Comparison of ENCODE assay signal across 1 cellular context in the genomic region with DNA sequence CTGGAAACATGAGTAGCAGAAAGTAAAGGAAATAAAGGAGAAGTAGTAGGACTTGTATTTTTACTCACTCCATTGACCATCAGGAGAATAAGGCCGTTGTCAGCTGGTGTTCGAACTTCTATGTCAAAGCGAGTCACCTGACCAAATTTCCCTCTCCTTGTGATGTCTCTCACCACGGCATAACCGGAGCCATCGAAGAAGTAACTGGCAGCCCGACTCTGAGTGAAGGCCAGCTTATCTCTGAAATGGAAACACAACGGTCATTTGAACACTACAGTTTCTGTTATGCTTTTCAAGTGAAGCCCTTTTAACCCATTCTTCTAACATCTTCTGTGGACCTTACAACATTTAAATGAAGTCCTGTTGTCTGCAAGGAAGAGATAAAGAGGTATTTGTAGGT.
TF ChIP-seq lines count a peak whose summit lies in the region.

No MANE protein-coding gene starts in this region.

TF ChIP-seq in GM23338, 12 proteins besides CTCF, POLR2A, EP300 and RAD21 (continued from another document):
- no peak for TF ChIP-seq ZNF462 (CRISPR knock-in tag; IDR thresholded peaks at IDR 0.05)
- TF ChIP-seq ZNF331 (CRISPR knock-in tag; IDR thresholded peaks at IDR 0.05; ENCODE audit: low read depth): no peak
